29 cellular contexts compared by ENCODE assay signal in the genomic region with DNA sequence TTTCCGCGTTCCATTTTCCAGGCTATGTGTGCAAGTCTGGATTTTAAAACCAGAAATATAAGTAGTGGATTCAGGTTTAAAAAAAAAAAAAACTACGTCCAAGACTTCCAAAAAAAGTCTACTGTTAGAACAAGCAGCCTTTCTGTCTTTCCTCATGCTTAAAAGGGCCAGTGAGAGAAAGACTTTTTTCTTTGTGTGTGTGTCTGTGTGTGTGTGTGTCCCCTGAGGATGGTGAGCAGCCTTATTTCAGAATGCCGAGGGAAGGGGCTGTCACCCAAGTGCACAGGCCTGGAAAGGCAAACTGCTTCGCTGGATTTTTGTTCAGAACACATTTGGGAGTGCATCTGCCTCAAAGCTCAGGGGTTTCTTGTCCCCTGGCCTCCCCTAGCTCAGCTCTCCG.
"Had no signal": no experiment of that assay in that cellular context is flagged by ENCODE, and none has a peak within 500 bp of the region (broad histone marks: within the 10 kb centered on the region; RNA-seq: fewer than 3 reads in every experiment).

No MANE protein-coding gene starts in this region.

- H3K27ac Mint-ChIP-seq: naive thymus-derived CD4-positive, alpha-beta T cell; neural progenitor cell; stimulated activated naive CD8-positive, alpha-beta T cell treated with anti-CD3 and anti-CD28 coated beads, Interleukin-15, amount 100 ng/mL, for 72 hours had no signal

- FAIRE-seq: endothelial cell of umbilical vein, islet of Langerhans, small intestine had no signal

- H3K4me1 Mint-ChIP-seq: naive thymus-derived CD4-positive, alpha-beta T cell; stimulated activated naive CD8-positive, alpha-beta T cell treated with anti-CD3 and anti-CD28 coated beads, Interleukin-15, amount 100 ng/mL, for 72 hours had no signal

- DNase-seq: dermis blood vessel endothelial cell; effector memory CD4-positive, alpha-beta T cell; foreskin keratinocyte; heart right ventricle; hippocampal formation; left cardiac atrium; left lung; mesendoderm; midbrain; naive thymus-derived CD4-positive, alpha-beta T cell; nucleus accumbens; right cardiac atrium; small intestine; stimulated activated CD4-positive, alpha-beta T cell treated with anti-CD3 and anti-CD28 coated beads, Interleukin-15, amount 100 ng/mL, for 24 hours; stimulated activated CD4-positive, alpha-beta T cell treated with anti-CD3 and anti-CD28 coated beads, Interleukin-4, amount 100 ng/mL, for 1 hour; stimulated activated CD8-positive, alpha-beta memory T cell treated with anti-CD3 and anti-CD28 coated beads, Interleukin-4, amount 100 ng/mL, for 48 hours; stimulated activated naive CD4-positive, alpha-beta T cell; stimulated activated naive CD8-positive, alpha-beta T cell treated with anti-CD3 and anti-CD28 coated beads, Interleukin-15, amount 100 ng/mL, for 72 hours; trophoblast cell had no signal

- H3K27me3 ChIP-seq: esophagus muscularis mucosa, foreskin keratinocyte, gastroesophageal sphincter, heart right ventricle, left lung, neural progenitor cell, suprapubic skin, vagina had no signal

- H3K4me3 ChIP-seq: coronary artery, esophagus muscularis mucosa, gastroesophageal sphincter, heart right ventricle, left lung, neural progenitor cell, prostate gland, suprapubic skin, vagina had no signal

- H3K9me3 ChIP-seq: esophagus muscularis mucosa, gastroesophageal sphincter, heart right ventricle, left lung, prostate gland, suprapubic skin, vagina had no signal

- H3K9me3 Mint-ChIP-seq: naive thymus-derived CD4-positive, alpha-beta T cell; nephron; neural progenitor cell; stimulated activated naive CD8-positive, alpha-beta T cell treated with anti-CD3 and anti-CD28 coated beads, Interleukin-15, amount 100 ng/mL, for 72 hours had no signal

- H3K4me3 Mint-ChIP-seq: naive thymus-derived CD4-positive, alpha-beta T cell; nephron; neural progenitor cell; stimulated activated naive CD8-positive, alpha-beta T cell treated with anti-CD3 and anti-CD28 coated beads, Interleukin-15, amount 100 ng/mL, for 72 hours had no signal

- H3K4me1 ChIP-seq: foreskin keratinocyte, left lung, prostate gland had no signal

- H3K27me3 Mint-ChIP-seq: stimulated activated naive CD8-positive, alpha-beta T cell treated with anti-CD3 and anti-CD28 coated beads, Interleukin-15, amount 100 ng/mL, for 72 hours had no signal

- ATAC-seq: foreskin keratinocyte; gastroesophageal sphincter; heart right ventricle; left cardiac atrium; left lung; naive thymus-derived CD4-positive, alpha-beta T cell; right cardiac atrium; stimulated activated naive CD8-positive, alpha-beta T cell treated with anti-CD3 and anti-CD28 coated beads, Interleukin-15, amount 100 ng/mL, for 72 hours had no signal

- H3K36me3 ChIP-seq: esophagus muscularis mucosa, gastroesophageal sphincter, heart right ventricle, left lung, neural progenitor cell, prostate gland, suprapubic skin, vagina had no signal

- H3K36me3 Mint-ChIP-seq: naive thymus-derived CD4-positive, alpha-beta T cell; neural progenitor cell had no signal

- H3K27ac ChIP-seq: coronary artery, foreskin keratinocyte, heart right ventricle, left lung, neural progenitor cell, prostate gland, suprapubic skin, vagina had no signal
